38 cellular contexts compared by ENCODE assay signal in genomic region chr11:45892856-45893255, GRCh38. TPM values are rescaled to one million over a fixed set of nuclear protein-coding genes. Genes with fewer than 3 reads are reported as not detected.
"Had no signal": no experiment of that assay in that cellular context is flagged by ENCODE, and none has a peak within 500 bp of the region (broad histone marks: within the 10 kb centered on the region; RNA-seq: fewer than 3 reads in every experiment).

No MANE protein-coding gene starts in this region.

- H3K36me3 Mint-ChIP-seq: activated CD4-positive, alpha-beta memory T cell treated with anti-CD3 and anti-CD28 coated beads for 36 hours; activated naive CD8-positive, alpha-beta T cell treated with anti-CD3 and anti-CD28 coated beads for 36 hours; brain; neural progenitor cell; stimulated activated effector memory CD8-positive, alpha-beta T cell treated with anti-CD3 and anti-CD28 coated beads, Interleukin-12 subunit alpha, Interleukin-12 subunit beta, amount 100 ng/mL, for 72 hours had no signal

- H3K9me3 ChIP-seq: ascending aorta, gastroesophageal sphincter, lower lobe of right lung, upper lobe of left lung, vagina had no signal

- H3K36me3 ChIP-seq: ascending aorta, gastroesophageal sphincter, lower lobe of right lung, neural progenitor cell, upper lobe of left lung, vagina, WERI-Rb-1 had no signal

- H3K27ac Mint-ChIP-seq: activated CD4-positive, alpha-beta memory T cell treated with anti-CD3 and anti-CD28 coated beads for 36 hours; activated CD4-positive, alpha-beta T cell treated with anti-CD3 and anti-CD28 coated beads, Interleukin-2, amount 10 ng/mL, durations not matched to agents 24 days and 14 days; activated naive CD4-positive, alpha-beta T cell treated with anti-CD3 and anti-CD28 coated beads for 36 hours; activated naive CD8-positive, alpha-beta T cell treated with anti-CD3 and anti-CD28 coated beads for 36 hours; activated T-helper 1 cell treated with anti-CD3 and anti-CD28 coated beads, Interleukin-12 subunit alpha, Interleukin-12 subunit beta, Interleukin-2, Interleukin-4 antibody, amounts not matched to agents 30 ng/mL and 10 ng/mL and 1 ng/mL, durations not matched to agents 14 hours and 24 hours and 36 hours; effector memory CD8-positive, alpha-beta T cell; immature natural killer cell; neural progenitor cell; stimulated activated effector memory CD8-positive, alpha-beta T cell treated with anti-CD3 and anti-CD28 coated beads, Interleukin-12 subunit alpha, Interleukin-12 subunit beta, amount 100 ng/mL, for 72 hours; stimulated activated naive CD8-positive, alpha-beta T cell treated with anti-CD3 and anti-CD28 coated beads, Interleukin-15, Interleukin-2, amounts not matched to agents 100 ng/mL and 50 ng/mL, for 24 hours; T-helper 1 cell treated with Interleukin-12 subunit alpha and Interleukin-12 subunit beta and Interleukin-4 antibody, amounts not matched to agents 30 μg/mL and 1 μg/mL, for 36 hours had no signal

- H3K4me3 ChIP-seq: ascending aorta, gastroesophageal sphincter, lower lobe of right lung, neural progenitor cell, skin epidermis, upper lobe of left lung, vagina had no signal

- H3K9me3 Mint-ChIP-seq: activated CD4-positive, alpha-beta memory T cell treated with anti-CD3 and anti-CD28 coated beads for 36 hours; activated CD4-positive, alpha-beta T cell treated with anti-CD3 and anti-CD28 coated beads, Interleukin-2, amount 10 ng/mL, durations not matched to agents 24 days and 14 days; activated naive CD4-positive, alpha-beta T cell treated with anti-CD3 and anti-CD28 coated beads for 36 hours; activated naive CD8-positive, alpha-beta T cell treated with anti-CD3 and anti-CD28 coated beads for 36 hours; activated T-helper 1 cell treated with anti-CD3 and anti-CD28 coated beads, Interleukin-12 subunit alpha, Interleukin-12 subunit beta, Interleukin-2, Interleukin-4 antibody, amounts not matched to agents 30 ng/mL and 10 ng/mL and 1 ng/mL, durations not matched to agents 14 hours and 24 hours and 36 hours; brain; effector memory CD8-positive, alpha-beta T cell; naive thymus-derived CD8-positive, alpha-beta T cell; neural progenitor cell; stimulated activated effector memory CD8-positive, alpha-beta T cell treated with anti-CD3 and anti-CD28 coated beads, Interleukin-12 subunit alpha, Interleukin-12 subunit beta, amount 100 ng/mL, for 72 hours; stimulated activated naive CD8-positive, alpha-beta T cell treated with anti-CD3 and anti-CD28 coated beads, Interleukin-15, Interleukin-2, amounts not matched to agents 100 ng/mL and 50 ng/mL, for 24 hours; T-helper 1 cell treated with Interleukin-12 subunit alpha and Interleukin-12 subunit beta and Interleukin-4 antibody, amounts not matched to agents 30 μg/mL and 1 μg/mL, for 36 hours had no signal

- H3K9ac ChIP-seq: neural progenitor cell had no signal

- ATAC-seq: effector memory CD8-positive, alpha-beta T cell; gastroesophageal sphincter; left colon; lower lobe of right lung; naive thymus-derived CD8-positive, alpha-beta T cell; sciatic nerve; stimulated activated effector memory CD8-positive, alpha-beta T cell treated with anti-CD3 and anti-CD28 coated beads, Interleukin-12 subunit alpha, Interleukin-12 subunit beta, amount 100 ng/mL, for 72 hours had no signal

- H2AFZ ChIP-seq: neural progenitor cell had no signal

- H3K27me3 ChIP-seq: ascending aorta, neural progenitor cell, upper lobe of left lung, vagina had no signal

- H3K4me1 Mint-ChIP-seq: activated CD4-positive, alpha-beta T cell treated with anti-CD3 and anti-CD28 coated beads, Interleukin-2, amount 10 ng/mL, durations not matched to agents 24 days and 14 days; activated naive CD8-positive, alpha-beta T cell treated with anti-CD3 and anti-CD28 coated beads for 36 hours; immature natural killer cell; stimulated activated effector memory CD8-positive, alpha-beta T cell treated with anti-CD3 and anti-CD28 coated beads, Interleukin-12 subunit alpha, Interleukin-12 subunit beta, amount 100 ng/mL, for 72 hours had no signal

- H3K4me1 ChIP-seq: ascending aorta, gastroesophageal sphincter, lower lobe of right lung, upper lobe of left lung, vagina had no signal

- H3K4me3 Mint-ChIP-seq: activated CD4-positive, alpha-beta memory T cell treated with anti-CD3 and anti-CD28 coated beads for 36 hours; activated CD4-positive, alpha-beta T cell treated with anti-CD3 and anti-CD28 coated beads, Interleukin-2, amount 10 ng/mL, durations not matched to agents 24 days and 14 days; activated naive CD4-positive, alpha-beta T cell treated with anti-CD3 and anti-CD28 coated beads for 36 hours; activated naive CD8-positive, alpha-beta T cell treated with anti-CD3 and anti-CD28 coated beads for 36 hours; activated T-helper 1 cell treated with anti-CD3 and anti-CD28 coated beads, Interleukin-12 subunit alpha, Interleukin-12 subunit beta, Interleukin-2, Interleukin-4 antibody, amounts not matched to agents 30 ng/mL and 10 ng/mL and 1 ng/mL, durations not matched to agents 14 hours and 24 hours and 36 hours; brain; effector memory CD8-positive, alpha-beta T cell; immature natural killer cell; naive thymus-derived CD8-positive, alpha-beta T cell; neural progenitor cell; stimulated activated effector memory CD8-positive, alpha-beta T cell treated with anti-CD3 and anti-CD28 coated beads, Interleukin-12 subunit alpha, Interleukin-12 subunit beta, amount 100 ng/mL, for 72 hours; stimulated activated naive CD8-positive, alpha-beta T cell treated with anti-CD3 and anti-CD28 coated beads, Interleukin-15, Interleukin-2, amounts not matched to agents 100 ng/mL and 50 ng/mL, for 24 hours; T-helper 1 cell treated with Interleukin-12 subunit alpha and Interleukin-12 subunit beta and Interleukin-4 antibody, amounts not matched to agents 30 μg/mL and 1 μg/mL, for 36 hours had no signal

- H3K27ac ChIP-seq: ascending aorta, gastroesophageal sphincter, lower lobe of right lung, neural progenitor cell, skin epidermis, upper lobe of left lung, vagina, WERI-Rb-1 had no signal

- DNase-seq: activated CD4-positive, alpha-beta memory T cell treated with anti-CD3 and anti-CD28 coated beads for 36 hours; activated CD4-positive, alpha-beta T cell treated with anti-CD3 and anti-CD28 coated beads, Interleukin-2, amount 10 ng/mL, durations not matched to agents 24 days and 14 days; activated CD4-positive, CD25-positive, alpha-beta regulatory T cell treated with anti-CD3 and anti-CD28 coated beads, Interleukin-2, amount 50 U/mL, for 72 hours; activated CD8-positive, alpha-beta memory T cell treated with anti-CD3 and anti-CD28 coated beads, Interleukin-2, amount 50 U/mL, for 4 hours; activated effector memory CD4-positive, alpha-beta T cell treated with anti-CD3 and anti-CD28 coated beads, Interleukin-2, amount 50 U/mL, for 16 hours; activated naive CD4-positive, alpha-beta T cell treated with anti-CD3 and anti-CD28 coated beads for 36 hours; activated naive CD8-positive, alpha-beta T cell treated with anti-CD3 and anti-CD28 coated beads for 36 hours; activated T-cell treated with anti-CD3 and anti-CD28 coated beads, Interleukin-2, amount 50 U/mL, for 1 hour; caudate nucleus; cortex of kidney; effector memory CD8-positive, alpha-beta T cell; erythroblast; head of caudate nucleus; hippocampal formation; immature natural killer cell; left colon; lower lobe of right lung; mesenchymal stem cell; naive thymus-derived CD8-positive, alpha-beta T cell; stimulated activated CD4-positive, alpha-beta T cell treated with anti-CD3 and anti-CD28 coated beads, Interleukin-4, amount 100 ng/mL, for 24 hours; T1000; upper lobe of left lung; WERI-Rb-1 had no signal

- H3K4me2 ChIP-seq: neural progenitor cell had no signal

RNA-seq across cellular contexts. Expression of gene MAPK8IP1, which starts 7.4 kb away (rescaled TPM):
- polyA plus RNA-seq: naive thymus-derived CD8-positive, alpha-beta T cell had no signal

RNA-seq across cellular contexts. Expression of gene FREY1, which starts 14.2 kb away (rescaled TPM):
- total RNA-seq: ascending aorta, sciatic nerve, vagina had no signal
- polyA plus RNA-seq: fibroblast of lung; immature natural killer cell; naive thymus-derived CD8-positive, alpha-beta T cell had no signal

RNA-seq across cellular contexts. Expression of gene LARGE2, which starts 29.6 kb away (rescaled TPM):
- total RNA-seq: activated CD4-positive, alpha-beta T cell treated with anti-CD3 and anti-CD28 coated beads, Interleukin-2, amount 10 ng/mL, durations not matched to agents 24 days and 14 days; activated T-helper 1 cell treated with anti-CD3 and anti-CD28 coated beads, Interleukin-12 subunit alpha, Interleukin-12 subunit beta, Interleukin-2, Interleukin-4 antibody, amounts not matched to agents 30 ng/mL and 10 ng/mL and 1 ng/mL, durations not matched to agents 14 hours and 24 hours and 36 hours; ascending aorta; chondrocyte; fibroblast of lung; fibroblast of villous mesenchyme; subcutaneous adipose tissue had no signal
- polyA plus RNA-seq: fibroblast of lung had no signal
